ENCODE assay signal across 11 cellular contexts in genomic region chr6:159045826-159046225, GRCh38. TPM values are rescaled to one million over a fixed set of nuclear protein-coding genes. Genes with fewer than 3 reads are reported as not detected.
DNase-seq lines count a peak whose midpoint lies in the region; ATAC-seq and TF ChIP-seq lines count a peak whose summit lies in the region.
"Had no signal": no experiment of that assay in that cellular context is flagged by ENCODE, and none has a peak within 500 bp of the region (broad histone marks: within the 10 kb centered on the region; RNA-seq: fewer than 3 reads in every experiment).

No MANE protein-coding gene starts in this region.

- peaks cover 21 to 40% of the 10 kb centered on the region in 2 donors for H3K36me3 Mint-ChIP-seq in activated T-cell treated with anti-CD3 and anti-CD28 coated beads, Interleukin-2, amount 50 U/mL, for 72 hours (ENCODE audit: insufficient read depth in 2 of 2)
- peaks cover 44% of the 10 kb centered on the region for H3K36me3 Mint-ChIP-seq in activated naive CD8-positive, alpha-beta T cell treated with anti-CD3 and anti-CD28 coated beads for 36 hours
- H3K36me3 Mint-ChIP-seq in stimulated activated memory B cell treated with anti-CD40 and anti-IgM and Interleukin-4, amounts not matched to agents 10 μg/mL and 1 μg/mL and 100 μg/mL, for 72 hours: peaks cover 36% of the 10 kb centered on the region

- DNase-seq in activated T-cell treated with anti-CD3 and anti-CD28 coated beads, Interleukin-2, amount 50 U/mL, for 72 hours: no peak
- DNase-seq in activated T-cell treated with anti-CD3 and anti-CD28 coated beads for 4 hours (no peak), NB4 (ENCODE audit: low read depth) (peak; percentile 60), HPDE6-E6E7 (ENCODE audit: extremely low spot score) (no peak), NCI-H2107 (lab: John Stamatoyannopoulos, UW) (no peak)
- DNase-seq in activated naive CD8-positive, alpha-beta T cell treated with anti-CD3 and anti-CD28 coated beads for 36 hours: no peak
- DNase-seq: aorta, hippocampal formation, left cardiac atrium had no signal

- no peaks in the 10 kb centered on the region for H3K27me3 Mint-ChIP-seq in activated T-cell treated with anti-CD3 and anti-CD28 coated beads, Interleukin-2, amount 50 U/mL, for 72 hours (ENCODE audit: low read depth)
- peaks cover 4% of the 10 kb centered on the region for H3K27me3 Mint-ChIP-seq in activated naive CD8-positive, alpha-beta T cell treated with anti-CD3 and anti-CD28 coated beads for 36 hours
- H3K27me3 Mint-ChIP-seq in stimulated activated memory B cell treated with anti-CD40 and anti-IgM and Interleukin-4, amounts not matched to agents 10 μg/mL and 1 μg/mL and 100 μg/mL, for 72 hours: no peaks in the 10 kb centered on the region

- no peaks in the 10 kb centered on the region for H3K9me3 Mint-ChIP-seq in activated T-cell treated with anti-CD3 and anti-CD28 coated beads, Interleukin-2, amount 50 U/mL, for 72 hours
- peaks cover 1% of the 10 kb centered on the region for H3K9me3 Mint-ChIP-seq in activated naive CD8-positive, alpha-beta T cell treated with anti-CD3 and anti-CD28 coated beads for 36 hours
- H3K9me3 Mint-ChIP-seq in stimulated activated memory B cell treated with anti-CD40 and anti-IgM and Interleukin-4, amounts not matched to agents 10 μg/mL and 1 μg/mL and 100 μg/mL, for 72 hours: no peaks in the 10 kb centered on the region

- TF ChIP-seq CTCF in NB4 (IDR thresholded peaks at IDR 0.05; ENCODE audit: low read depth, low read length): no peak

- peak overlapping the region; percentile 96 for H3K27ac Mint-ChIP-seq in activated T-cell treated with anti-CD3 and anti-CD28 coated beads, Interleukin-2, amount 50 U/mL, for 72 hours
- peak overlapping the region; percentile 99 for H3K27ac Mint-ChIP-seq in activated naive CD8-positive, alpha-beta T cell treated with anti-CD3 and anti-CD28 coated beads for 36 hours
- H3K27ac Mint-ChIP-seq in stimulated activated memory B cell treated with anti-CD40 and anti-IgM and Interleukin-4, amounts not matched to agents 10 μg/mL and 1 μg/mL and 100 μg/mL, for 72 hours: peak overlapping the region; percentile 84

- H3K4me3 ChIP-seq in NB4 (ENCODE audit: low read depth, low read length): no peak overlapping the region

- TF ChIP-seq POLR2A in NB4 (IDR thresholded peaks at IDR 0.05; ENCODE audit: extremely low read depth, insufficient read length): no peak

- H3K4me1 Mint-ChIP-seq in activated T-cell treated with anti-CD3 and anti-CD28 coated beads, Interleukin-2, amount 50 U/mL, for 72 hours (ENCODE audit: low read depth): peaks cover 62% of the 10 kb centered on the region
- H3K4me1 Mint-ChIP-seq in activated naive CD8-positive, alpha-beta T cell treated with anti-CD3 and anti-CD28 coated beads for 36 hours: peaks cover 58% of the 10 kb centered on the region
- H3K4me1 Mint-ChIP-seq in stimulated activated memory B cell treated with anti-CD40 and anti-IgM and Interleukin-4, amounts not matched to agents 10 μg/mL and 1 μg/mL and 100 μg/mL, for 72 hours: peaks cover 35% of the 10 kb centered on the region

- ATAC-seq in activated T-cell treated with anti-CD3 and anti-CD28 coated beads, Interleukin-2, amount 50 U/mL, for 72 hours (replicated peaks in 1 of 2): no peak
- ATAC-seq in stimulated activated memory B cell treated with anti-CD40 and anti-IgM and Interleukin-4, amounts not matched to agents 10 μg/mL and 1 μg/mL and 100 μg/mL, for 72 hours: no peak
- ATAC-seq in GM18868 (IDR thresholded peaks at IDR 0.05; ENCODE audit: unreplicated experiment): no peak
- ATAC-seq: left cardiac atrium had no signal

- H3K4me3 Mint-ChIP-seq in activated T-cell treated with anti-CD3 and anti-CD28 coated beads, Interleukin-2, amount 50 U/mL, for 72 hours: peak overlapping the region; percentile 95 to 98
- peak overlapping the region; percentile 83 for H3K4me3 Mint-ChIP-seq in activated naive CD8-positive, alpha-beta T cell treated with anti-CD3 and anti-CD28 coated beads for 36 hours
- no peak overlapping the region for H3K4me3 Mint-ChIP-seq in stimulated activated memory B cell treated with anti-CD40 and anti-IgM and Interleukin-4, amounts not matched to agents 10 μg/mL and 1 μg/mL and 100 μg/mL, for 72 hours

RNA-seq across cellular contexts. Expression of gene TAGAP, which starts 1.0 kb away (rescaled TPM):
- total RNA-seq in activated T-cell treated with anti-CD3 and anti-CD28 coated beads, Interleukin-2, amount 50 U/mL, for 72 hours: 10 to 100 TPM; 34.6 to 56.1 TPM
- 100 to 1,000 TPM; 167 to 175 TPM for total RNA-seq in activated naive CD8-positive, alpha-beta T cell treated with anti-CD3 and anti-CD28 coated beads for 36 hours

RNA-seq across cellular contexts. Expression of gene RSPH3, which starts 45.8 kb away (rescaled TPM):
- total RNA-seq in activated T-cell treated with anti-CD3 and anti-CD28 coated beads, Interleukin-2, amount 50 U/mL, for 72 hours: 1 to 10 TPM; 6.1 to 6.3 TPM
- 1 to 10 TPM; 3.3 to 4.0 TPM for total RNA-seq in activated naive CD8-positive, alpha-beta T cell treated with anti-CD3 and anti-CD28 coated beads for 36 hours
